In genomic region chr4:1337951-1338751, GRCh38 we compare ENCODE assay signal across 14 cellular contexts. TPM values are rescaled to one million over a fixed set of nuclear protein-coding genes. Genes with fewer than 3 reads are reported as not detected.
A peak's percentile ranks its signal among the peaks of the same experiment; 100 is the strongest.
DNase-seq lines count a peak whose midpoint lies in the region; ATAC-seq, FAIRE-seq and TF ChIP-seq lines count a peak whose summit lies in the region.
"Had no signal": no experiment of that assay in that cellular context is flagged by ENCODE, and none has a peak within 500 bp of the region (broad histone marks: within the 10 kb centered on the region; RNA-seq: fewer than 3 reads in every experiment).

No MANE protein-coding gene starts in this region.

- H3K9ac ChIP-seq in K562 (ENCODE audit: insufficient read depth in 1 of 2, low read depth in 2 of 2, low read length in 2 of 2) = no peak overlapping the region

- 98% methylated on average over 14 of the region's 41 CpGs for WGBS in K562 (ENCODE audit: insufficient coverage, low coverage, missing lambda C conversion rate)

- no peak overlapping the region for H3K4me3 Mint-ChIP-seq in activated CD4-positive, alpha-beta T cell treated with anti-CD3 and anti-CD28 coated beads for 36 hours
- H3K4me3 Mint-ChIP-seq in osteocyte (ENCODE audit: unreplicated experiment) = no peak overlapping the region
- H3K4me3 Mint-ChIP-seq: CD8-positive, alpha-beta T cell; mesothelial cell of epicardium had no signal

- peaks cover 7% of the 10 kb centered on the region for H3K9me3 Mint-ChIP-seq in activated CD4-positive, alpha-beta T cell treated with anti-CD3 and anti-CD28 coated beads for 36 hours (ENCODE audit: low read depth)
- no peaks in the 10 kb centered on the region for H3K9me3 Mint-ChIP-seq in osteocyte (ENCODE audit: unreplicated experiment)
- H3K9me3 Mint-ChIP-seq: CD8-positive, alpha-beta T cell had no signal

- no peak for DNase-seq in activated CD4-positive, alpha-beta T cell treated with anti-CD3 and anti-CD28 coated beads for 36 hours
- no peak for DNase-seq in activated CD4-positive, alpha-beta T cell treated with anti-CD3 and anti-CD28 coated beads for 1 hour
- DNase-seq in Panc1 (ENCODE audit: low read depth, low spot score) (no peak), K562 (ENCODE audit: extremely low read depth in 1 of 4, low spot score in 3 of 4) (no peak), osteocyte (ENCODE audit: extremely low spot score, unreplicated experiment) (no peak), NCI-H187 treated with DMSO at 0.1 percent for 48 hours (lab: John Stamatoyannopoulos, UW) (no peak), ureter (ENCODE audit: low spot score) (no peak)
- DNase-seq: NCI-H2171 treated with DMSO at 0.1 percent for 48 hours had no signal

- intact Hi-C loops in activated CD4-positive, alpha-beta T cell treated with anti-CD3 and anti-CD28 coated beads for 36 hours (cut with DNase I, micrococcal nuclease) = loop anchor here in 1 of 2 experiments (2.0 kb wide), 1 partner anchor 47 kb away; no protein-coding TSS in a partner anchor
- intact Hi-C loops in Panc1 (cut with micrococcal nuclease; ENCODE audit: unreplicated experiment) (no loop called here), K562 (cut with micrococcal nuclease) (no loop called here)

- no peaks in the 10 kb centered on the region for H3K79me2 ChIP-seq in K562 (ENCODE audit: control insufficient read depth, insufficient read depth, low read length)

- no peak for FAIRE-seq in K562 (lab: Jason Lieb, UNC)
- FAIRE-seq: keratinocyte had no signal

- H3K36me3 Mint-ChIP-seq in activated CD4-positive, alpha-beta T cell treated with anti-CD3 and anti-CD28 coated beads for 36 hours (ENCODE audit: low read depth) = peaks cover 60% of the 10 kb centered on the region
- peaks cover 53% of the 10 kb centered on the region for H3K36me3 Mint-ChIP-seq in osteocyte (ENCODE audit: unreplicated experiment)

- no peak overlapping the region for H2AFZ ChIP-seq in K562 (ENCODE audit: low read depth, low read length)

- H3K4me3 ChIP-seq in Panc1 (ENCODE audit: low read depth in 2 of 2, low read length in 2 of 2) (no peak overlapping the region), K562 (no peak overlapping the region)
- H3K4me3 ChIP-seq: adrenal gland, suprapubic skin had no signal

- no peaks in the 10 kb centered on the region for H3K9me1 ChIP-seq in K562 (ENCODE audit: control insufficient read depth, insufficient read depth, low read length)

- TF ChIP-seq EP300 in K562 (IDR thresholded peaks at IDR 0.05; ENCODE audit: low read length) = no peak

- no TSS peak for BruUV-seq in Panc1 (replicated peaks; lab: Mats Ljungman, UMichigan)
- no TSS peak for BruUV-seq in K562 (replicated peaks; lab: Mats Ljungman, UMichigan)

- in situ Hi-C loops in Panc1 (cut with HindIII; ENCODE audit: low pct_unique_long_range_greater_than_20kb, low sequenced_read_pairs) = no loop called here
- in situ Hi-C loops in K562 (cut with MboI) = no loop called here

- H4K20me1 ChIP-seq in K562 (replicated peaks; ENCODE audit: control insufficient read depth, insufficient read depth, low read length) = no peaks in the 10 kb centered on the region

- H3K4me1 ChIP-seq in Panc1 (ENCODE audit: control insufficient read depth, insufficient read depth, low read length) (0 out of 2 replicates have a peak, but pooled peaks cover 2% of the 10 kb centered on the region), K562 (replicated peaks in 1 of 2; ENCODE audit: control insufficient read depth in 2 of 2, insufficient read depth in 2 of 2, low read length in 2 of 2) (peaks cover 0 to 4% of the 10 kb centered on the region in 2 experiments; a peak in 1 of 5 replicates)
- H3K4me1 ChIP-seq: adrenal gland, suprapubic skin had no signal

- no peak for TF ChIP-seq POLR2A in K562 (conservative IDR thresholded peaks at IDR 0.05)

- no peak for TF ChIP-seq RAD21 in K562 (CRISPR knock-in tag; conservative IDR thresholded peaks at IDR 0.05 in 1 of 2, IDR thresholded peaks at IDR 0.05 in 1 of 2)

- H3K27me3 ChIP-seq in Panc1 (ENCODE audit: control insufficient read depth, insufficient read depth, low read length) (no peaks in the 10 kb centered on the region), K562 (ENCODE audit: control insufficient read depth in 2 of 2, insufficient read depth in 2 of 2, low read length in 2 of 2) (no peaks in the 10 kb centered on the region)
- H3K27me3 ChIP-seq: adrenal gland, suprapubic skin had no signal

- POLR2A ChIA-PET in activated CD4-positive, alpha-beta T cell treated with anti-CD3 and anti-CD28 coated beads for 36 hours (lab: Charles Lee) = no interaction called here
- POLR2A ChIA-PET in Panc1 (lab: Charles Lee) (no interaction called here), K562 (lab: Yijun Ruan, JAX) (no interaction called here)

- no peak overlapping the region for H3K27ac ChIP-seq in Panc1 (ENCODE audit: low read length)
- no peak overlapping the region for H3K27ac ChIP-seq in K562 (ENCODE audit: extremely low read depth, low read depth, low read length)
- H3K27ac ChIP-seq: suprapubic skin had no signal

- H3K4me1 Mint-ChIP-seq in activated CD4-positive, alpha-beta T cell treated with anti-CD3 and anti-CD28 coated beads for 36 hours = peaks cover 42% of the 10 kb centered on the region
- H3K4me1 Mint-ChIP-seq in osteocyte (ENCODE audit: unreplicated experiment) = peaks cover 5% of the 10 kb centered on the region
- H3K4me1 Mint-ChIP-seq: mesothelial cell of epicardium had no signal

- H3K27me3 Mint-ChIP-seq in activated CD4-positive, alpha-beta T cell treated with anti-CD3 and anti-CD28 coated beads for 36 hours = no peaks in the 10 kb centered on the region
- no peaks in the 10 kb centered on the region for H3K27me3 Mint-ChIP-seq in osteocyte (ENCODE audit: unreplicated experiment)

- no peak for TF ChIP-seq CTCF in Panc1 (IDR thresholded peaks at IDR 0.05)
- no peak for TF ChIP-seq CTCF in K562 (IDR thresholded peaks at IDR 0.05 in 2 of 3, conservative IDR thresholded peaks at IDR 0.05 in 1 of 3; ENCODE audit: insufficient read depth in 2 of 3, low read depth in 1 of 3, low read length in 3 of 3)
- TF ChIP-seq CTCF in osteocyte (IDR thresholded peaks at IDR 0.05) = no peak

- H3K36me3 ChIP-seq in Panc1 (ENCODE audit: control insufficient read depth, insufficient read depth, low read length) (no peaks in the 10 kb centered on the region), K562 (ENCODE audit: control insufficient read depth, insufficient read depth, low read length) (peaks cover 71% of the 10 kb centered on the region; the same call in 2 of the 3 replicates)

- H3K4me2 ChIP-seq in K562 (ENCODE audit: insufficient read depth, low read length) = no peak overlapping the region

- CTCF ChIA-PET in activated CD4-positive, alpha-beta T cell treated with anti-CD3 and anti-CD28 coated beads for 36 hours (lab: Charles Lee) = no interaction called here
- CTCF ChIA-PET in Panc1 (lab: Charles Lee) = no interaction called here
- CTCF ChIA-PET in K562 (lab: Yijun Ruan, JAX; ENCODE audit: low intra/inter-chr PET ratio) = no interaction called here

- no peak for ATAC-seq in activated CD4-positive, alpha-beta T cell treated with anti-CD3 and anti-CD28 coated beads for 36 hours
- peak; percentile 10; the same call in 1 of the 2 replicates for ATAC-seq in Panc1
- ATAC-seq in K562 = no peak
- ATAC-seq in GM18907 (IDR thresholded peaks at IDR 0.05; ENCODE audit: unreplicated experiment) = no peak

- H3K9me3 ChIP-seq in Panc1 (ENCODE audit: control insufficient read depth, insufficient read depth, low read depth, low read length) (no peaks in the 10 kb centered on the region), K562 (replicated peaks; ENCODE audit: control insufficient read depth, insufficient read depth, low read depth, low read length) (no peaks in the 10 kb centered on the region)
- H3K9me3 ChIP-seq: adrenal gland, suprapubic skin had no signal

- peak overlapping the region; percentile 78 for H3K27ac Mint-ChIP-seq in activated CD4-positive, alpha-beta T cell treated with anti-CD3 and anti-CD28 coated beads for 36 hours
- H3K27ac Mint-ChIP-seq in osteocyte (ENCODE audit: unreplicated experiment) = peak overlapping the region; percentile 27
- H3K27ac Mint-ChIP-seq: mesothelial cell of epicardium had no signal

RNA-seq across cellular contexts. Expression of gene UVSSA, which starts 8.9 kb away (rescaled TPM):
- total RNA-seq in activated CD4-positive, alpha-beta T cell treated with anti-CD3 and anti-CD28 coated beads for 36 hours = 10 to 100 TPM; 14.8 to 18.1 TPM
- total RNA-seq in Panc1 (2021; ENCODE audit: unreplicated experiment) (23.4 TPM), K562 (2014; rRNA removed) (4.5 and 5.4 TPM in 2 replicates), K562 (2014; rRNA removed; fragmentation: Illumina TruSeq; extraction: Trizol) (1.5 TPM in 2 replicates), K562 (2015; rRNA removed; fragmentation: Illumina TruSeq; extraction: Trizol) (2.6 and 2.9 TPM in 2 replicates), K562 (2021) (12.4 and 14.6 TPM in 2 replicates), osteocyte (25.3 and 26.7 TPM in 2 replicates), ureter (48.1 TPM)
- polyA plus RNA-seq in Panc1 (2012; ENCODE audit: insufficient read length) = 19.6 TPM
- total RNA-seq in K562 (2011; cell fraction: chromatin; rRNA removed; ENCODE audit: low replicate concordance) = 74.2 and 130 TPM in 2 replicates
- total RNA-seq in K562 (2011; cell fraction: nucleolus; rRNA removed) = 56.7 and 60.5 TPM in 2 replicates
- 48.0 and 51.4 TPM in 2 replicates for total RNA-seq in K562 (2011; cell fraction: nucleoplasm; rRNA removed)
- polyA plus RNA-seq in K562 (2011; rRNA removed) (3.5 and 7.2 TPM in 2 replicates), K562 (2014; fragmentation: Illumina TruSeq; extraction: Trizol) (3.3 and 4.7 TPM in 2 replicates), K562 (2014; fragmentation: Nextera tagmentation; extraction: Ambion mirVana) (under 1 TPM; 0.21 to 0.27 TPM), K562 (2014; rRNA removed) (5.8 and 9.2 TPM in 2 replicates)
- polyA plus RNA-seq in K562 (2011; cell fraction: cytosol; rRNA removed) = 3.2 and 3.4 TPM in 2 replicates
- 46.4 and 58.8 TPM in 2 replicates for polyA plus RNA-seq in K562 (2011; cell fraction: nucleus; rRNA removed)
- polyA plus RNA-seq in K562 (2012) = 5.4 and 8.3 TPM in 2 replicates
- 2.9 and 3.6 TPM in 2 replicates for polyA minus RNA-seq in K562 (2011; rRNA and poly(A)+ RNA removed)
- polyA minus RNA-seq in K562 (2011; cell fraction: cytosol; rRNA and poly(A)+ RNA removed) = 3.3 TPM in 2 replicates
- polyA minus RNA-seq in K562 (2011; cell fraction: nucleus; rRNA and poly(A)+ RNA removed) = 12.8 and 18.4 TPM in 2 replicates

RNA-seq across cellular contexts. Expression of gene MAEA, which starts 48.5 kb away (rescaled TPM):
- 10 to 100 TPM; 38.9 to 40.4 TPM for total RNA-seq in activated CD4-positive, alpha-beta T cell treated with anti-CD3 and anti-CD28 coated beads for 36 hours
- total RNA-seq in Panc1 (2021; ENCODE audit: unreplicated experiment) (62.3 TPM), K562 (2014; rRNA removed) (63.2 and 104 TPM in 2 replicates), K562 (2014; rRNA removed; fragmentation: Illumina TruSeq; extraction: Trizol) (18.7 and 20.5 TPM in 2 replicates), K562 (2015; rRNA removed; fragmentation: Illumina TruSeq; extraction: Trizol) (45.0 and 48.7 TPM in 2 replicates), K562 (2021) (84.4 and 86.5 TPM in 2 replicates), osteocyte (62.5 and 62.9 TPM in 2 replicates), ureter (75.3 TPM)
- 99.0 TPM for polyA plus RNA-seq in Panc1 (2012; ENCODE audit: insufficient read length)
- total RNA-seq in K562 (2011; cell fraction: chromatin; rRNA removed; ENCODE audit: low replicate concordance) = 97.9 and 170 TPM in 2 replicates
- 114 and 125 TPM in 2 replicates for total RNA-seq in K562 (2011; cell fraction: nucleolus; rRNA removed)
- 91.9 and 96.7 TPM in 2 replicates for total RNA-seq in K562 (2011; cell fraction: nucleoplasm; rRNA removed)
- polyA plus RNA-seq in K562 (2011; rRNA removed) (59.3 and 60.8 TPM in 2 replicates), K562 (2014; fragmentation: Illumina TruSeq; extraction: Trizol) (34.3 and 57.0 TPM in 2 replicates), K562 (2014; fragmentation: Nextera tagmentation; extraction: Ambion mirVana) (1 to 10 TPM; 2.1 to 4.7 TPM), K562 (2014; rRNA removed) (72.5 and 74.7 TPM in 2 replicates)
- 74.2 and 137 TPM in 2 replicates for polyA plus RNA-seq in K562 (2011; cell fraction: cytosol; rRNA removed)
- 133 and 220 TPM in 2 replicates for polyA plus RNA-seq in K562 (2011; cell fraction: nucleus; rRNA removed)
- polyA plus RNA-seq in K562 (2012) = 70.1 and 73.0 TPM in 2 replicates
- polyA minus RNA-seq in K562 (2011; rRNA and poly(A)+ RNA removed) = 25.7 and 39.9 TPM in 2 replicates
- polyA minus RNA-seq in K562 (2011; cell fraction: cytosol; rRNA and poly(A)+ RNA removed) = 62.0 and 64.6 TPM in 2 replicates
- polyA minus RNA-seq in K562 (2011; cell fraction: nucleus; rRNA and poly(A)+ RNA removed) = 51.3 and 58.3 TPM in 2 replicates
